In the genomic region with DNA sequence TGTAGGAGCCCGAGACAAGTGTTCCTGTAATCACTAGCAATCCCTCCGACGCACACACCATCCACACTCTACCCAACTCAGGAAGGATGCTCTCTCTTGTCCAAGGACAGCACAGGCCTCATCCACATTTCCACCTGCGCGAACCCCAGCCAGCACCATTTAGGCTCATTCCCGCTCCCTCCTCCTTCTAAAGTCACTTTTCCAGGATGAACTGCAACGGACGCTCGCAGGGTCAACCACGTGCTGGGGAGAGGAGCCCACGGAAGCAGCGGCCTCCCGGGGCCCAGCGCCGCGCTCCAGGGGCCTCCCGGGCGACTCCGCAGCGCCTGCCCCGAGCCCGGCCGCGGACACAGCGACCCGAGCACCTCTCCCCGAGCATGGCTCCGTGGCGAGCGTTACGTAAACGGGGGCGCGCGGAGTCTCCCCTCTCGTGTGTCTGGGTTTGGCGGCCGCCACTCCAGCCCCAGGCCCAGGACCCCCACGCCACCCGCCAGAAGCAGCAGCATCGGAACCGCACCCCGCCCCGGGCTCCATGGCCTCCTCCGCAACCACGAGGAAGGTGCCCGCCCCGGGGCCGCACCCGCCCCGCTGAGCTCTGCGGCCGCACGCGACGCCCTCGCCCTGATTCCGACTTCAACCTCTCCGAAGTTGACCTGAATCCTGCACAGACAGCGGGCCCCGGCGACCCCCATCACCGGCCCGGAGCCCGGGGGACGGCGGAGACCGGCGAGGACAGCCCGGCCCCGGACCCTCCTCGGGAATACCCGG, we compare ENCODE assay signal across 8 cellular contexts. TPM values are rescaled to one million over a fixed set of nuclear protein-coding genes. Genes with fewer than 3 reads are reported as not detected.
A peak's percentile ranks its signal among the peaks of the same experiment; 100 is the strongest.
DNase-seq lines count a peak whose midpoint lies in the region; ATAC-seq and TF ChIP-seq lines count a peak whose summit lies in the region.

No MANE protein-coding gene starts in this region.

- peak overlapping the region; percentile 80 for H3K4me3 ChIP-seq in OCI-LY3 (ENCODE audit: low read length)
- peak overlapping the region; percentile 75 to 76 for H3K4me3 ChIP-seq in foreskin fibroblast (ENCODE audit: low read depth in 1 of 2, low read length in 2 of 2)

- no peaks in the 10 kb centered on the region for H3K27me3 ChIP-seq in OCI-LY3 (ENCODE audit: low read depth, low read length)

- H3K36me3 ChIP-seq in OCI-LY3 (replicated peaks; ENCODE audit: low read depth, low read length): peaks cover 31% of the 10 kb centered on the region

- no peaks in the 10 kb centered on the region for H3K9me3 ChIP-seq in OCI-LY3 (ENCODE audit: insufficient read depth, low read length)

- H2AFZ ChIP-seq in OCI-LY3 (ENCODE audit: low read depth, low read length): no peak overlapping the region

- peaks cover 17% of the 10 kb centered on the region for H3K4me1 ChIP-seq in OCI-LY3 (ENCODE audit: low read length)

- ATAC-seq in HG02884 (IDR thresholded peaks at IDR 0.05; ENCODE audit: unreplicated experiment) (peak; percentile 10), omental fat pad (ENCODE audit: low FRiP score) (peak; percentile 3)

- H3K79me2 ChIP-seq in OCI-LY3 (ENCODE audit: low read length): peaks cover 64% of the 10 kb centered on the region

- peaks cover 29% of the 10 kb centered on the region for H4K20me1 ChIP-seq in OCI-LY3 (ENCODE audit: insufficient read depth, low read length)

- TF ChIP-seq CTCF in OCI-LY3 (IDR thresholded peaks at IDR 0.05; ENCODE audit: low read depth, low read length) (no peak), foreskin fibroblast (IDR thresholded peaks at IDR 0.05; ENCODE audit: low read depth, low read length) (no peak), omental fat pad (IDR thresholded peaks at IDR 0.05) (no peak)

- H3K27ac ChIP-seq in OCI-LY3 (ENCODE audit: low read length): peak overlapping the region; percentile 61

- H3K9ac ChIP-seq in OCI-LY3 (ENCODE audit: low read length): peak overlapping the region; percentile 92

- peak overlapping the region; percentile 87 for H3K4me2 ChIP-seq in OCI-LY3 (ENCODE audit: low read length)

- DNase-seq in NCI-H1417 (lab: John Stamatoyannopoulos, UW): peak; percentile 14 to 65 (median 61)
- DNase-seq in NCI-H1417 treated with DMSO at 0.1 percent for 48 hours (lab: John Stamatoyannopoulos, UW): no peak
- peak; percentile 85 for DNase-seq in activated effector memory CD4-positive, alpha-beta T cell treated with anti-CD3 and anti-CD28 coated beads, Interleukin-2, amount 50 U/mL, for 16 hours
- DNase-seq in foreskin fibroblast: peak in 1 of 2 donors; percentile 64
- DNase-seq in omental fat pad (ENCODE audit: low spot score): no peak
- no peak for DNase-seq in NCI-H2081 treated with DMSO at 0.1 percent for 48 hours (lab: John Stamatoyannopoulos, UW)

RNA-seq across cellular contexts. Expression of gene USP36, which starts 0.7 kb away (rescaled TPM):
- 100 to 1,000 TPM in 2 of 4 donors, 10 to 100 TPM in 2; 32.5 to 162 (median 86.7) TPM for total RNA-seq in omental fat pad

RNA-seq across cellular contexts. Expression of gene CYTH1, which starts 57.9 kb away (rescaled TPM):
- 100 to 1,000 TPM in 2 of 4 donors, 10 to 100 TPM in 2; 50.0 to 139 (median 83.7) TPM for total RNA-seq in omental fat pad

Comparison
In these comparisons a context has a peak if more than half of its experiments do, and no peak if none do; other contexts are left out.
1. DNase-seq: peak in NCI-H1417 (3 of 3) and activated effector memory CD4-positive, alpha-beta T cell treated with anti-CD3 and anti-CD28 coated beads, Interleukin-2, amount 50 U/mL, for 16 hours (single experiment); none in NCI-H1417 treated with DMSO at 0.1 percent for 48 hours (single experiment), omental fat pad (single experiment) and NCI-H2081 treated with DMSO at 0.1 percent for 48 hours (single experiment).